Comparison of ENCODE assay signal across 9 cellular contexts in the genomic region with DNA sequence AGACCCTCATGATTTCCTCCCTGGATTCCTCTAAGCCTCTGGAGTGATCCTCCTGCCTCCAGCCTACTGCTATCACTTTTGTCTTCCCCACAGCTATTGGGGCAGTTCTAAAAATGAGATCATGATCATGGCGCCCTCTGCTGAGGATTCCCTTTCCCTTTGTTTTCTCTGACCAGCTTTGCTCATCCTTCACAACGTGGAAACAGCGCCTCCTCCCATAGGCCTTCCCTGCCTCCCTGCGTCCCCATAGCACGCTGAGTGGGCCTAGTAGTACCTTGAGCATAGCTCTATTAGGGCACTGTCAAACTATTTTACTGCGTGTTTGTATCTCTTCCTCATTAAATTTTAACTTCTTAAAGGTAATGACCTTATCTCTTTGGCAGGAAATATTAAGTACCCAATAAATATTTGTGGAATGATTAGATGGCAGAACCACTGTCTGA.
DNase-seq lines count a peak whose midpoint lies in the region; ATAC-seq, FAIRE-seq and TF ChIP-seq lines count a peak whose summit lies in the region.
"Had no signal": no experiment of that assay in that cellular context is flagged by ENCODE, and none has a peak within 500 bp of the region (broad histone marks: within the 10 kb centered on the region; RNA-seq: fewer than 3 reads in every experiment).

No MANE protein-coding gene starts in this region.

- no peak for FAIRE-seq in bronchial epithelial cell (lab: Jason Lieb, UNC)

- no peaks in the 10 kb centered on the region for H3K9me3 ChIP-seq in left lung
- H3K9me3 ChIP-seq in thyroid gland: no peaks in the 10 kb centered on the region

- H3K4me3 ChIP-seq in bronchial epithelial cell (ENCODE audit: low read depth, low read length) (no peak overlapping the region), left lung (no peak overlapping the region), thyroid gland (replicated peaks in 1 of 3) (no peak overlapping the region)

- in situ Hi-C loops in Caki2 (cut with HindIII; ENCODE audit: low pct_unique_long_range_greater_than_20kb, low sequenced_read_pairs): no loop called here
- in situ Hi-C loops in KBM-7 (cut with MboI; ENCODE audit: low pct_unique_long_range_greater_than_20kb, low sequenced_read_pairs): no loop called here

- DNase-seq in Caki2 (ENCODE audit: low read depth) (peak; percentile 80), KBM-7 (peak; percentile 83), OCI-M1 (lab: John Stamatoyannopoulos, UW) (peak; percentile 94), bronchial epithelial cell (ENCODE audit: low read depth) (peak; percentile 69), left lung (peak in 1 of 2 donors; percentile 45), thyroid gland (peak; percentile 26 to 56)
- no peak for DNase-seq in activated effector memory CD4-positive, alpha-beta T cell treated with Interleukin-2 at 50 U/mL for 16 hours
- DNase-seq: activated B cell treated with CpG ODN at 0.5 μM for 24 hours had no signal

- no peaks in the 10 kb centered on the region for H3K36me3 ChIP-seq in bronchial epithelial cell (ENCODE audit: control insufficient read depth, insufficient read depth, low read length)
- no peaks in the 10 kb centered on the region for H3K36me3 ChIP-seq in left lung
- no peaks in the 10 kb centered on the region for H3K36me3 ChIP-seq in thyroid gland

- TF ChIP-seq CTCF in bronchial epithelial cell (IDR thresholded peaks at IDR 0.05; ENCODE audit: insufficient read depth, low read length, severe bottlenecking) (peak; percentile 71), left lung (IDR thresholded peaks at IDR 0.05) (peak in 1 of 2 donors; percentile 35), thyroid gland (IDR thresholded peaks at IDR 0.05) (peak in 3 of 6 experiments; percentile 40 to 50 (median 46))

- H3K27me3 ChIP-seq in bronchial epithelial cell (ENCODE audit: control insufficient read depth, insufficient read depth, low read length) (no peaks in the 10 kb centered on the region), left lung (no peaks in the 10 kb centered on the region), thyroid gland (no peaks in the 10 kb centered on the region)

- WGBS in thyroid gland, 2 donors: 18 to 30% methylated on average over 6 of the region's 6 CpGs

- no peaks in the 10 kb centered on the region for H3K4me1 ChIP-seq in left lung
- H3K4me1 ChIP-seq in thyroid gland: no peaks in the 10 kb centered on the region

- intact Hi-C loops in left lung (cut with DNase I) (loop anchor here in 1 of 2 donors (10.0 kb wide), 1 partner anchor 683 kb away; no protein-coding TSS in a partner anchor), thyroid gland (cut with DNase I) (no loop called here)

- no peak for TF ChIP-seq POLR2A in thyroid gland (IDR thresholded peaks at IDR 0.05)

- ATAC-seq in GM21360 (IDR thresholded peaks at IDR 0.05; ENCODE audit: unreplicated experiment): peak; percentile 61
- peak; percentile 87 for ATAC-seq in left lung

- H3K27ac ChIP-seq in left lung (no peak overlapping the region), thyroid gland (no peak overlapping the region)
